ENCODE assay signal across 17 cellular contexts in the genomic region with DNA sequence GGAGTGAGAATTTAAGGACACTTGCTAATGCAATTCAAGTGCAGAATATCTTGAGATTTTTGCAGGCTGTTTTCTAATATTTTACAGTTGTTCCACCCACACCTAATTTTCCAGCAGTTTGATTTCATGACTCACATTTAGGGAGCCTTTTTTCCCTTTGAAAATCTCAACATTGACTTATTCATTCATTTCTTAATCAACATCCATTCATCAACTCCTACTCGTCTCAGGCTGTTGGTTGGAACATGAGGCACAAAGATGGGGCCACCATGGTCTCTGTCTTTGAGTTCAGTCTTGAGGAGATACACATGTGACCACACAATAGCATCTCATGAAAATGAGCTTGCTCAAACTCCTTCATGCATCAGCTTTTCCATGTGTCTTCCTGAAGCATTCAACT.
DNase-seq lines count a peak whose midpoint lies in the region; ATAC-seq, FAIRE-seq and TF ChIP-seq lines count a peak whose summit lies in the region.
"Had no signal": no experiment of that assay in that cellular context is flagged by ENCODE, and none has a peak within 500 bp of the region (broad histone marks: within the 10 kb centered on the region; RNA-seq: fewer than 3 reads in every experiment).

No MANE protein-coding gene starts in this region.

- POLR2A ChIA-PET in A549 (lab: Yijun Ruan, JAX), result no interaction called here

- H3K9me3 ChIP-seq in A549 (no peaks in the 10 kb centered on the region), astrocyte (ENCODE audit: insufficient read depth, low read depth, low read length) (no peaks in the 10 kb centered on the region), testis (no peaks in the 10 kb centered on the region)

- H2AFZ ChIP-seq in astrocyte (ENCODE audit: low read depth, low read length), result no peak overlapping the region

- 73% methylated on average over 1 of the region's 1 CpG for WGBS in A549 (ENCODE audit: missing lambda C conversion rate)
- 58 to 59% methylated on average over 1 of the region's 1 CpG for WGBS in testis, 2 donors

- no peak overlapping the region for H3K27ac Mint-ChIP-seq in astrocyte (ENCODE audit: unreplicated experiment)
- H3K27ac Mint-ChIP-seq: CD14-positive monocyte; CD8-positive, alpha-beta memory T cell; H9 had no signal

- H3K27ac ChIP-seq in A549, result peak overlapping the region; percentile 26 to 63; a peak in 2 of 6 replicates
- no peak overlapping the region for H3K27ac ChIP-seq in astrocyte (ENCODE audit: low read depth, low read length)
- no peak overlapping the region for H3K27ac ChIP-seq in testis

- H3K79me2 ChIP-seq in astrocyte (ENCODE audit: insufficient read depth, low read length), result no peaks in the 10 kb centered on the region

- no peaks in the 10 kb centered on the region for H3K36me3 ChIP-seq in astrocyte (ENCODE audit: insufficient read depth, low read length)
- no peaks in the 10 kb centered on the region for H3K36me3 ChIP-seq in testis (ENCODE audit: low read depth, missing control alignments)

- H3K4me3 ChIP-seq in A549 (no peak overlapping the region), astrocyte (ENCODE audit: insufficient read depth, low read depth, low read length) (no peak overlapping the region), testis (no peak overlapping the region)

- H3K9me3 Mint-ChIP-seq in astrocyte (ENCODE audit: unreplicated experiment), result peaks cover 2% of the 10 kb centered on the region
- H3K9me3 Mint-ChIP-seq: CD8-positive, alpha-beta memory T cell; H9 had no signal

- H3K36me3 Mint-ChIP-seq in astrocyte (ENCODE audit: low read depth, unreplicated experiment), result no peaks in the 10 kb centered on the region
- H3K36me3 Mint-ChIP-seq: CD14-positive monocyte; CD8-positive, alpha-beta memory T cell had no signal

- FAIRE-seq in A549 (lab: Jason Lieb, UNC) (no peak), astrocyte (lab: Jason Lieb, UNC) (no peak)
- FAIRE-seq: A204.1, GM12892, HepG2, HTR-8/SVneo had no signal

- peaks cover 26% of the 10 kb centered on the region for H3K4me1 ChIP-seq in A549
- peaks cover 13% of the 10 kb centered on the region for H3K4me1 ChIP-seq in astrocyte (ENCODE audit: insufficient read depth, low read length)
- peaks cover 22% of the 10 kb centered on the region for H3K4me1 ChIP-seq in testis

- H4K20me1 ChIP-seq in astrocyte (ENCODE audit: insufficient read depth, low read length), result no peaks in the 10 kb centered on the region

- H3K4me2 ChIP-seq in A549, result no peak overlapping the region
- no peak overlapping the region for H3K4me2 ChIP-seq in astrocyte (ENCODE audit: low read length)

- TF ChIP-seq RAD21 in A549 (conservative IDR thresholded peaks at IDR 0.05 in 1 of 2, IDR thresholded peaks at IDR 0.05 in 1 of 2), result no peak

- TF ChIP-seq CTCF in A549 (IDR thresholded peaks at IDR 0.05) (no peak), astrocyte (IDR thresholded peaks at IDR 0.05; ENCODE audit: insufficient read depth, low read depth, low read length) (no peak), testis (IDR thresholded peaks at IDR 0.05) (no peak)

- TF ChIP-seq POLR2A in A549 (IDR thresholded peaks at IDR 0.05; ENCODE audit: low read length) (no peak), testis (IDR thresholded peaks at IDR 0.05) (no peak)

- no peak for TF ChIP-seq EP300 in A549 (IDR thresholded peaks at IDR 0.05)

- DNase-seq in A549 (ENCODE audit: low read depth in 1 of 2, low spot score in 1 of 2), result no peak
- DNase-seq in COLO829 (ENCODE audit: low spot score), result peak; percentile 22
- peak; percentile 52 for DNase-seq in astrocyte (ENCODE audit: low read depth)
- DNase-seq in kidney glomerular epithelial cell (lab: John Stamatoyannopoulos, UW), result peak; percentile 9
- no peak for DNase-seq in testis
- DNase-seq in SW 1271 (lab: John Stamatoyannopoulos, UW), result no peak
- DNase-seq in stimulated activated naive CD4-positive, alpha-beta T cell treated with Interleukin-2 at 50 U/mL for 16 hours (lab: John Stamatoyannopoulos, UW), result no peak
- DNase-seq: Calu3; CD8-positive, alpha-beta memory T cell; DMS79; GOT3; H9 had no signal

- H3K4me1 Mint-ChIP-seq in astrocyte (ENCODE audit: low read depth, unreplicated experiment), result peaks cover 7% of the 10 kb centered on the region
- H3K4me1 Mint-ChIP-seq: CD14-positive monocyte; CD8-positive, alpha-beta memory T cell had no signal

- peaks cover 3% of the 10 kb centered on the region for H3K27me3 Mint-ChIP-seq in astrocyte (ENCODE audit: low read depth, unreplicated experiment)

- no peak overlapping the region for H3K4me3 Mint-ChIP-seq in astrocyte (ENCODE audit: unreplicated experiment)
- H3K4me3 Mint-ChIP-seq: CD14-positive monocyte; CD8-positive, alpha-beta memory T cell; H9 had no signal

- ATAC-seq in A549, result no peak
- ATAC-seq: HepG2 had no signal

- intact Hi-C loops in testis (cut with DNase I; ENCODE audit: low total_unique reads), result no loop called here

- CTCF ChIA-PET in A549 (lab: Yijun Ruan, JAX), result interaction anchor here (0.7 kb wide), 1 partner anchor 124 kb away, joined by 3 read pairs; no protein-coding TSS in a partner anchor

- H3K27me3 ChIP-seq in astrocyte (ENCODE audit: insufficient read depth, low read length) (no peaks in the 10 kb centered on the region), testis (no peaks in the 10 kb centered on the region)

- no peak overlapping the region for H3K9ac ChIP-seq in astrocyte (ENCODE audit: low read length)

TF ChIP-seq in A549, 52 proteins besides CTCF, POLR2A, EP300 and RAD21:
- TF ChIP-seq, protein P1, sequence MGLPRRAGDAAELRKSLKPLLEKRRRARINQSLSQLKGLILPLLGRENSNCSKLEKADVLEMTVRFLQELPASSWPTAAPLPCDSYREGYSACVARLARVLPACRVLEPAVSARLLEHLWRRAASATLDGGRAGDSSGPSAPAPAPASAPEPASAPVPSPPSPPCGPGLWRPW (IDR thresholded peaks at IDR 0.05), result no peak
- no peak for TF ChIP-seq NFE2L2 (conservative IDR thresholded peaks at IDR 0.05; ENCODE audit: low read length)
- TF ChIP-seq FOXS1 (CRISPR knock-in tag; IDR thresholded peaks at IDR 0.05), result no peak
- TF ChIP-seq HOXB13 (CRISPR knock-in tag; IDR thresholded peaks at IDR 0.05; ENCODE audit: low read depth), result no peak
- no peak for TF ChIP-seq SMC3 (IDR thresholded peaks at IDR 0.05)
- TF ChIP-seq MYC (IDR thresholded peaks at IDR 0.05; ENCODE audit: borderline replicate concordance, low read length), result no peak
- no peak for TF ChIP-seq RCOR1 (IDR thresholded peaks at IDR 0.05; ENCODE audit: low read depth, low read length)
- TF ChIP-seq EHMT2 (IDR thresholded peaks at IDR 0.05; ENCODE audit: low read depth), result no peak
- no peak for TF ChIP-seq ZC3H11A (IDR thresholded peaks at IDR 0.05)
- TF ChIP-seq JUNB (IDR thresholded peaks at IDR 0.05), result no peak
- TF ChIP-seq ZSCAN20 (CRISPR knock-in tag; IDR thresholded peaks at IDR 0.05), result no peak

Comparison
In these comparisons a context has a peak if more than half of its experiments do, and no peak if none do; other contexts are left out.
1. DNase-seq: peak in COLO829 (single experiment), astrocyte (single experiment) and kidney glomerular epithelial cell (single experiment); none in A549 (0 of 2), testis (single experiment), SW 1271 (0 of 2) and stimulated activated naive CD4-positive, alpha-beta T cell treated with Interleukin-2 at 50 U/mL for 16 hours (single experiment).
2. H3K27ac ChIP-seq: peak in A549 (2 of 2); none in astrocyte (single experiment) and testis (0 of 2).